ENCODE assay signal across 1 cellular context in genomic region chr2:216653931-216654365, GRCh38.
TF ChIP-seq lines count a peak whose summit lies in the region.

No MANE protein-coding gene starts in this region.

TF ChIP-seq in IMR-90, 13 proteins besides CTCF, POLR2A, EP300 and RAD21 (continued from another document):
- no peak for TF ChIP-seq BHLHE40 (IDR thresholded peaks at IDR 0.05; ENCODE audit: low read depth, low read length)
- TF ChIP-seq CEBPB (IDR thresholded peaks at IDR 0.05; ENCODE audit: low read depth, low read length) = peak; percentile 55
- TF ChIP-seq MAFK (IDR thresholded peaks at IDR 0.05; ENCODE audit: low read depth, low read length) = no peak
